Comparison of ENCODE assay signal across 10 cellular contexts in genomic region chr7:8162181-8162580, GRCh38.
"Had no signal": no experiment of that assay in that cellular context is flagged by ENCODE, and none has a peak within 500 bp of the region (broad histone marks: within the 10 kb centered on the region; RNA-seq: fewer than 3 reads in every experiment).

No MANE protein-coding gene starts in this region.

- ATAC-seq: GM23338, HepG2 had no signal

- DNase-seq: H9, HCEC 1CT, Karpas-422, KBM-7 had no signal

- H3K27ac ChIP-seq: KMS-11 had no signal

- H3K4me3 ChIP-seq: GM23338 had no signal

- FAIRE-seq: H1, H54, HepG2, HTR-8/SVneo had no signal
